ENCODE assay signal across 7 cellular contexts in the genomic region with DNA sequence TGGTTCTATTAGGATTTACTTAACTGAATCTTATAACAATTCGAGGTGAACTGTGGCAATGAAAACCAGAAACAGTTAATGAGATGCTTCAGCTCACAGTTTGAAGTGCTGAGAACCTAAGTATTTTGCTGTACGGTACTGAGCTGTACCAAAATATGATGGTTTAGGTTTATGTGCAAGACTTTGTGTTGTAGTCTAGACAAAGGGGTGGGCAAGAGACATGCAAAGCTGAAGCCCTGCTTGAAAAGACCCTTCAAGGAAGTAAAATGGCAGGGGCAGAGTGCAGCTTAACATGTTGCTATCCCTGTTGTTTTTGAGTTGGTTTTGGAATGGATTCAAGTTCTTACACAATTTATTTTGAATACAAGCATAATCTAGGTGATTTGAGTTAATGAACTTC. TPM values are rescaled to one million over a fixed set of nuclear protein-coding genes. Genes with fewer than 3 reads are reported as not detected.
"Had no signal": no experiment of that assay in that cellular context is flagged by ENCODE, and none has a peak within 500 bp of the region (broad histone marks: within the 10 kb centered on the region; RNA-seq: fewer than 3 reads in every experiment).

No MANE protein-coding gene starts in this region.

- H3K4me3 ChIP-seq: GM23338 had no signal

- H3K27ac ChIP-seq: KMS-11 had no signal

- ATAC-seq: GM23338 had no signal

- DNase-seq: H9, HCEC 1CT, IMR-90, KBM-7 had no signal

- H2AFZ ChIP-seq: GM23338 had no signal

- H3K9ac ChIP-seq: KMS-11 had no signal

- H3K4me2 ChIP-seq: GM23338, KMS-11 had no signal

RNA-seq across cellular contexts. Expression of a gene that starts 54.0 kb away (rescaled TPM):
- total RNA-seq: HT-29 had no signal
